Comparison of ENCODE assay signal across 8 cellular contexts in genomic region chr17:7841309-7841621, GRCh38.
DNase-seq lines count a peak whose midpoint lies in the region; ATAC-seq and TF ChIP-seq lines count a peak whose summit lies in the region.

No MANE protein-coding gene starts in this region.

- peak overlapping the region; percentile 82 for H3K4me3 ChIP-seq in GM12864 (ENCODE audit: low read depth, low read length)
- peak overlapping the region; percentile 2 to 44 for H3K4me3 ChIP-seq in cardiac fibroblast (replicated peaks in 1 of 2; ENCODE audit: low read depth in 2 of 2, low read length in 2 of 2)
- H3K4me3 ChIP-seq in muscle layer of duodenum (ENCODE audit: low read depth in 1 of 2, low read length in 2 of 2): peak overlapping the region; percentile 59 to 82

- no peaks in the 10 kb centered on the region for H3K9me3 ChIP-seq in muscle layer of duodenum (ENCODE audit: control insufficient read depth in 1 of 2, low read length in 2 of 2)

- H3K36me3 ChIP-seq in muscle layer of duodenum (ENCODE audit: control insufficient read depth in 1 of 2, insufficient read depth in 2 of 2, low read length in 2 of 2): peaks cover under 1 to 43% of the 10 kb centered on the region in 2 donors

- H3K4me1 ChIP-seq in muscle layer of duodenum (ENCODE audit: control insufficient read depth in 1 of 2, insufficient read depth in 2 of 2, low read length in 2 of 2): peaks cover 37 to 55% of the 10 kb centered on the region in 2 donors

- H3K27me3 ChIP-seq in muscle layer of duodenum (ENCODE audit: low read depth, low read length): no peaks in the 10 kb centered on the region

- TF ChIP-seq CTCF in GM12864 (IDR thresholded peaks at IDR 0.05; ENCODE audit: low read depth, low read length, missing control alignments) (no peak), cardiac fibroblast (IDR thresholded peaks at IDR 0.05; ENCODE audit: low read depth, low read length) (no peak)

- ATAC-seq in GM21423 (IDR thresholded peaks at IDR 0.05; ENCODE audit: unreplicated experiment) (no peak), HG03342 (IDR thresholded peaks at IDR 0.05; ENCODE audit: unreplicated experiment) (no peak), GM21737 (IDR thresholded peaks at IDR 0.05; ENCODE audit: unreplicated experiment) (no peak), HG03139 (IDR thresholded peaks at IDR 0.05; ENCODE audit: unreplicated experiment) (no peak)

- DNase-seq in GM12864 (ENCODE audit: low read depth) (no peak), NCI-H2171 (lab: John Stamatoyannopoulos, UW) (peak; percentile 49), cardiac fibroblast (ENCODE audit: low read depth in 2 of 2) (no peak)

- peak overlapping the region; percentile 99 for H3K27ac ChIP-seq in muscle layer of duodenum (ENCODE audit: low read length)

Comparison
In these comparisons a context has a peak if more than half of its experiments do, and no peak if none do; other contexts are left out.
1. H3K4me3 ChIP-seq: peak in every context shown above with its lines; median percentile 82 in GM12864; 70 in muscle layer of duodenum; 23 in cardiac fibroblast.